ENCODE assay signal across 17 cellular contexts in the genomic region with DNA sequence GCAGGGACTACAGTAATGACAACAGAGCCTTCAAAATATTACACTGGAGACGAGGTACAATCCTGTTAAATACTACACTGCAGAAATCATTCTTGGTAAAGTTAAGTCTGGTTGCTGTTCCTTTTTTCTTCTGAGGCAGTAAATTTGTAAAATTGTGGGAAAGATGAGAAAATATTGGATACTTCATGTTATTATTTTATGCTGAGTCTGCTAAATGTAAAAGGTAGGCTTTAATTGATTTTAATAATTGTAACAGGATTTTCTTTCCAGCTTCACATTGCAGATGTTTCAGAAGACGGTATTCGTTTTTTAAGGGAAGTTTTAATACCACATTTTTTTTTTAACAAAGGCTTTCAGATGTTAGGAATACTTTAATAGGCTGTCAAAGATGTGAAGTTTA.
"Had no signal": no experiment of that assay in that cellular context is flagged by ENCODE, and none has a peak within 500 bp of the region (broad histone marks: within the 10 kb centered on the region; RNA-seq: fewer than 3 reads in every experiment).

No MANE protein-coding gene starts in this region.

- H3K27me3 ChIP-seq: dorsolateral prefrontal cortex, heart right ventricle had no signal

- H3K9me3 ChIP-seq: heart right ventricle had no signal

- H3K27ac ChIP-seq: heart right ventricle had no signal

- H3K4me1 Mint-ChIP-seq: neural crest cell had no signal

- FAIRE-seq: endometrium, frontal cortex, islet of Langerhans, small intestine had no signal

- H3K4me3 Mint-ChIP-seq: naive thymus-derived CD4-positive, alpha-beta T cell; neural crest cell had no signal

- DNase-seq: cortex of kidney; dorsolateral prefrontal cortex; effector CD8-positive, alpha-beta T cell; heart right ventricle; hypothalamus; kidney glomerular epithelial cell; naive thymus-derived CD4-positive, alpha-beta T cell; posterior cingulate gyrus; small intestine; stimulated activated CD4-positive, alpha-beta T cell treated with anti-CD3 and anti-CD28 coated beads, Interleukin-2, amount 100 ng/mL, for 48 hours; stimulated activated naive CD4-positive, alpha-beta T cell treated with Interleukin-2 at 50 U/mL for 16 hours; trophoblast cell had no signal

- H3K4me3 ChIP-seq: dorsolateral prefrontal cortex, heart right ventricle had no signal

- H3K27me3 Mint-ChIP-seq: naive thymus-derived CD4-positive, alpha-beta T cell had no signal

- H3K4me1 ChIP-seq: heart right ventricle had no signal

- ATAC-seq: esophagus mucosa; heart right ventricle; naive thymus-derived CD4-positive, alpha-beta T cell had no signal

- H3K9me3 Mint-ChIP-seq: naive thymus-derived CD4-positive, alpha-beta T cell; neural crest cell had no signal
